ENCODE assay signal across 11 cellular contexts in genomic region chr20:48716086-48716485, GRCh38.
DNase-seq lines count a peak whose midpoint lies in the region; ATAC-seq, FAIRE-seq and TF ChIP-seq lines count a peak whose summit lies in the region.
"Had no signal": no experiment of that assay in that cellular context is flagged by ENCODE, and none has a peak within 500 bp of the region (broad histone marks: within the 10 kb centered on the region; RNA-seq: fewer than 3 reads in every experiment).

No MANE protein-coding gene starts in this region.

- ATAC-seq in GM18909 (IDR thresholded peaks at IDR 0.05; ENCODE audit: poor library complexity, unreplicated experiment): no peak

- peak overlapping the region; percentile 2 for H3K4me3 ChIP-seq in effector memory CD4-positive, alpha-beta T cell (ENCODE audit: insufficient read depth, low read depth, low read length, poor library complexity, severe bottlenecking)
- no peak overlapping the region for H3K4me3 ChIP-seq in left ventricle myocardium inferior

- intact Hi-C loops in left ventricle myocardium inferior (cut with micrococcal nuclease): no loop called here

- H3K27me3 ChIP-seq in effector memory CD4-positive, alpha-beta T cell (replicated peaks; ENCODE audit: control insufficient read depth, insufficient read depth, low read length, poor library complexity, severe bottlenecking): no peaks in the 10 kb centered on the region
- H3K27me3 ChIP-seq in left ventricle myocardium inferior (ENCODE audit: low read depth): no peaks in the 10 kb centered on the region
- H3K27me3 ChIP-seq: BE2C had no signal

- peaks cover 1% of the 10 kb centered on the region for H3K36me3 ChIP-seq in effector memory CD4-positive, alpha-beta T cell (ENCODE audit: control insufficient read depth, insufficient read depth, low read length)
- H3K36me3 ChIP-seq in left ventricle myocardium inferior: no peaks in the 10 kb centered on the region
- H3K36me3 ChIP-seq: BE2C had no signal

- H3K27ac ChIP-seq in effector memory CD4-positive, alpha-beta T cell (ENCODE audit: insufficient read depth, low read length, poor library complexity, severe bottlenecking): peak overlapping the region; percentile 56
- no peak overlapping the region for H3K27ac ChIP-seq in left ventricle myocardium inferior (replicated peaks)

- TF ChIP-seq CTCF in left ventricle myocardium inferior (IDR thresholded peaks at IDR 0.05; ENCODE audit: borderline replicate concordance): no peak

- FAIRE-seq in GM18507 (lab: Jason Lieb, UNC): peak; percentile 42

- peaks cover 49% of the 10 kb centered on the region for H3K4me1 ChIP-seq in effector memory CD4-positive, alpha-beta T cell (ENCODE audit: control insufficient read depth, insufficient read depth, low read length, poor library complexity, severe bottlenecking)
- H3K4me1 ChIP-seq in left ventricle myocardium inferior: no peaks in the 10 kb centered on the region
- H3K4me1 ChIP-seq: BE2C had no signal

- H3K9me3 ChIP-seq in effector memory CD4-positive, alpha-beta T cell (ENCODE audit: control insufficient read depth, low read length): no peaks in the 10 kb centered on the region
- peaks cover 9% of the 10 kb centered on the region for H3K9me3 ChIP-seq in left ventricle myocardium inferior (replicated peaks)
- H3K9me3 ChIP-seq: BE2C had no signal

- DNase-seq in GM18507 (ENCODE audit: extremely low spot score, insufficient read length, low read depth) (no peak), left ventricle myocardium inferior (no peak), NCI-H2227 treated with DMSO at 0.1 percent for 48 hours (lab: John Stamatoyannopoulos, UW) (no peak), NCI-H128 (lab: John Stamatoyannopoulos, UW; ENCODE audit: unreplicated experiment) (no peak)
- DNase-seq in activated CD8-positive, alpha-beta memory T cell treated with anti-CD3 and anti-CD28 coated beads, Interleukin-2, amount 50 U/mL, for 48 hours: peak; percentile 77
- DNase-seq in effector memory CD4-positive, alpha-beta T cell: peak in 2 of 3 donors; percentile 8 to 18
- DNase-seq in stimulated activated CD8-positive, alpha-beta memory T cell treated with anti-CD3 and anti-CD28 coated beads, Interleukin-15, amount 100 ng/mL, for 1 hour (ENCODE audit: low read depth): peak; percentile 30
- DNase-seq: BE2C, HCEC 1CT, NCI-H2171 treated with DMSO at 0.1 percent for 48 hours had no signal

Comparison
In these comparisons a context has a peak if more than half of its experiments do, and no peak if none do; other contexts are left out.
1. DNase-seq: peak in activated CD8-positive, alpha-beta memory T cell treated with anti-CD3 and anti-CD28 coated beads, Interleukin-2, amount 50 U/mL, for 48 hours (single experiment), effector memory CD4-positive, alpha-beta T cell (2 of 3) and stimulated activated CD8-positive, alpha-beta memory T cell treated with anti-CD3 and anti-CD28 coated beads, Interleukin-15, amount 100 ng/mL, for 1 hour (single experiment); none in GM18507 (single experiment), left ventricle myocardium inferior (single experiment), NCI-H2227 treated with DMSO at 0.1 percent for 48 hours (single experiment) and NCI-H128 (single experiment).